12 cellular contexts compared by ENCODE assay signal in the genomic region with DNA sequence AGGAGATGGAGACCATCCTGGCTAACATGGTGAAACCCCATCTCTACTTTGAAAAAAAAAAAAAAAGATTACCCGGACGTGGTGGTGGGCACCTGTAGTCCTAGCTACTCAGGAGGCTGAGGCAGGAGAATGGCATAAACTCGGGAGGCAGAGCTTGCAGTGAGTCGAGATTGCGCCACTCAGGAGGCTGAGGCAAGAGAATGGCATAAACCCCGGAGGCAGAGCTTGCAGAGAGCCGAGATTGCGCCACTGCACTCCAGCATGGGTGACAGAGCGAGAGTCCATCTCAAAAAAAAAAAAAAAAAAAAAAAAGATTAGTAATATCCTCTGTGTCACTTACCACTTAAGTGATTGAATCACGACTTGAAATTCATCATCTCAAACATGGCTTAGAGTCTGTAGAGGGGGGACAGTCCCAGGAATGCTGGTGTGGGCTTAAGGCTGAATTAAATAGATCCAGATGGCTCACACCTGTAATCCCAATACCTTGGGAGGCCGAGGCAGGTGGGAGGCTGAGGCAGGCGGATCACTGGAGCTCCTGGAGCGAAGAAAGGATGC. TPM values are rescaled to one million over a fixed set of nuclear protein-coding genes. Genes with fewer than 3 reads are reported as not detected.
"Had no signal": no experiment of that assay in that cellular context is flagged by ENCODE, and none has a peak within 500 bp of the region (broad histone marks: within the 10 kb centered on the region; RNA-seq: fewer than 3 reads in every experiment).

No MANE protein-coding gene starts in this region.

RNA-seq across cellular contexts. Expression of gene NCR1, which starts 4.8 kb away (rescaled TPM):
- total RNA-seq: activated CD4-positive, alpha-beta T cell treated with anti-CD3 and anti-CD28 coated beads, Interleukin-2, amount 10 ng/mL, durations not matched to agents 24 days and 14 days; activated T-helper 17 cell treated with anti-CD3 and anti-CD28 coated beads, Interleukin-2, amount 50 U/mL, for 72 hours; chondrocyte; dermis blood vessel endothelial cell; esophagus squamous epithelium; lower leg skin; occipital lobe; ureter had no signal
- polyA plus RNA-seq: heart right ventricle had no signal

RNA-seq across cellular contexts. Expression of gene FCAR, which starts 27.1 kb away (rescaled TPM):
- total RNA-seq: activated CD4-positive, alpha-beta T cell treated with anti-CD3 and anti-CD28 coated beads, Interleukin-2, amount 10 ng/mL, durations not matched to agents 24 days and 14 days; activated CD8-positive, alpha-beta T cell treated with anti-CD3 and anti-CD28 coated beads for 36 hours; activated naive CD8-positive, alpha-beta T cell treated with anti-CD3 and anti-CD28 coated beads for 36 hours; activated T-helper 17 cell treated with anti-CD3 and anti-CD28 coated beads, Interleukin-2, amount 50 U/mL, for 72 hours; chondrocyte; dermis blood vessel endothelial cell; occipital lobe had no signal

RNA-seq across cellular contexts. Expression of gene NLRP7, which starts 46.2 kb away (rescaled TPM):
- total RNA-seq: activated CD4-positive, alpha-beta T cell treated with anti-CD3 and anti-CD28 coated beads, Interleukin-2, amount 10 ng/mL, durations not matched to agents 24 days and 14 days; activated CD8-positive, alpha-beta T cell treated with anti-CD3 and anti-CD28 coated beads for 36 hours; activated naive CD8-positive, alpha-beta T cell treated with anti-CD3 and anti-CD28 coated beads for 36 hours; activated T-helper 17 cell treated with anti-CD3 and anti-CD28 coated beads, Interleukin-2, amount 50 U/mL, for 72 hours; chondrocyte; esophagus squamous epithelium; heart right ventricle; lower leg skin; occipital lobe; thoracic aorta; ureter had no signal
- polyA plus RNA-seq: heart right ventricle had no signal

RNA-seq across cellular contexts. Expression of gene KIR3DL2, which starts 50.9 kb away (rescaled TPM):
- total RNA-seq: chondrocyte, dermis blood vessel endothelial cell, esophagus squamous epithelium, occipital lobe, thoracic aorta, ureter had no signal
- polyA plus RNA-seq: heart right ventricle had no signal
